38 cellular contexts compared by ENCODE assay signal in genomic region chr6:70304611-70305010, GRCh38. TPM values are rescaled to one million over a fixed set of nuclear protein-coding genes. Genes with fewer than 3 reads are reported as not detected.
"Had no signal": no experiment of that assay in that cellular context is flagged by ENCODE, and none has a peak within 500 bp of the region (broad histone marks: within the 10 kb centered on the region; RNA-seq: fewer than 3 reads in every experiment).

No MANE protein-coding gene starts in this region.

- H3K9me3 ChIP-seq: MG63 had no signal

- H3K27me3 ChIP-seq: MG63 had no signal

- H3K36me3 ChIP-seq: MG63 had no signal

- H3K4me3 Mint-ChIP-seq: activated B cell treated with CpG ODN at 0.5 μM for 24 hours; activated CD4-positive, alpha-beta memory T cell treated with anti-CD3 and anti-CD28 coated beads for 36 hours; activated naive CD4-positive, alpha-beta T cell treated with anti-CD3 and anti-CD28 coated beads, Interleukin-2, amount 10 ng/mL, durations not matched to agents 7 days and 5 days; activated naive CD8-positive, alpha-beta T cell; activated naive CD8-positive, alpha-beta T cell treated with anti-CD3 and anti-CD28 coated beads, Interleukin-2, amount 50 U/mL, for 24 hours; activated T-cell treated with anti-CD3 and anti-CD28 coated beads, Interleukin-2, amount 50 U/mL, for 4 hours; activated T-helper 1 cell treated with anti-CD3 and anti-CD28 coated beads, Interleukin-12 subunit alpha, Interleukin-12 subunit beta, Interleukin-2, Interleukin-4 antibody, amounts not matched to agents 30 ng/mL and 10 ng/mL and 1 ng/mL, durations not matched to agents 14 hours and 24 hours and 36 hours; brain had no signal

- H3K27ac Mint-ChIP-seq: activated B cell treated with CpG ODN at 0.5 μM for 24 hours; activated CD4-positive, alpha-beta memory T cell treated with anti-CD3 and anti-CD28 coated beads for 36 hours; activated naive CD4-positive, alpha-beta T cell treated with anti-CD3 and anti-CD28 coated beads, Interleukin-2, amount 10 ng/mL, durations not matched to agents 7 days and 5 days; activated naive CD8-positive, alpha-beta T cell; activated naive CD8-positive, alpha-beta T cell treated with anti-CD3 and anti-CD28 coated beads, Interleukin-2, amount 50 U/mL, for 24 hours; activated T-helper 1 cell treated with anti-CD3 and anti-CD28 coated beads, Interleukin-12 subunit alpha, Interleukin-12 subunit beta, Interleukin-2, Interleukin-4 antibody, amounts not matched to agents 30 ng/mL and 10 ng/mL and 1 ng/mL, durations not matched to agents 14 hours and 24 hours and 36 hours; brain had no signal

- H3K36me3 Mint-ChIP-seq: activated CD4-positive, alpha-beta memory T cell treated with anti-CD3 and anti-CD28 coated beads for 36 hours; activated naive CD4-positive, alpha-beta T cell treated with anti-CD3 and anti-CD28 coated beads, Interleukin-2, amount 10 ng/mL, durations not matched to agents 7 days and 5 days; activated naive CD8-positive, alpha-beta T cell; brain had no signal

- H3K9me3 Mint-ChIP-seq: activated B cell treated with CpG ODN at 0.5 μM for 24 hours; activated CD4-positive, alpha-beta memory T cell treated with anti-CD3 and anti-CD28 coated beads for 36 hours; activated naive CD4-positive, alpha-beta T cell treated with anti-CD3 and anti-CD28 coated beads, Interleukin-2, amount 10 ng/mL, durations not matched to agents 7 days and 5 days; activated naive CD8-positive, alpha-beta T cell treated with anti-CD3 and anti-CD28 coated beads, Interleukin-2, amount 50 U/mL, for 24 hours; activated T-cell treated with anti-CD3 and anti-CD28 coated beads, Interleukin-2, amount 50 U/mL, for 4 hours; activated T-helper 1 cell treated with anti-CD3 and anti-CD28 coated beads, Interleukin-12 subunit alpha, Interleukin-12 subunit beta, Interleukin-2, Interleukin-4 antibody, amounts not matched to agents 30 ng/mL and 10 ng/mL and 1 ng/mL, durations not matched to agents 14 hours and 24 hours and 36 hours had no signal

- H3K4me3 ChIP-seq: MG63, PC-9 had no signal

- DNase-seq: activated B cell treated with CpG ODN at 0.5 μM for 24 hours; activated CD4-positive, alpha-beta memory T cell treated with anti-CD3 and anti-CD28 coated beads for 36 hours; activated CD4-positive, alpha-beta T cell treated with anti-CD3 and anti-CD28 coated beads for 4 hours; activated CD4-positive, alpha-beta T cell treated with anti-CD3 and anti-CD28 coated beads, Interleukin-2, amount 50 U/mL, for 1 hour; activated CD4-positive, CD25-positive, alpha-beta regulatory T cell treated with anti-CD3 and anti-CD28 coated beads, Interleukin-2, amount 50 U/mL, for 72 hours; activated CD8-positive, alpha-beta memory T cell treated with anti-CD3 and anti-CD28 coated beads, Interleukin-2, amount 50 U/mL, for 4 hours; activated gamma-delta T cell treated with Interleukin-2 at 50 U/mL for 16 hours; activated naive CD4-positive, alpha-beta T cell treated with anti-CD3 and anti-CD28 coated beads, Interleukin-2, amount 10 ng/mL, durations not matched to agents 7 days and 5 days; activated naive CD8-positive, alpha-beta T cell treated with anti-CD3 and anti-CD28 coated beads, Interleukin-2, amount 50 U/mL, for 24 hours; activated T-cell treated with anti-CD3 and anti-CD28 coated beads for 4 hours; activated T-cell treated with anti-CD3 and anti-CD28 coated beads, Interleukin-2, amount 50 U/mL, for 4 hours; anterior cingulate cortex; caudate nucleus; Kasumi-1; MG63; NCI-H1048; NCI-H1105 treated with DMSO at 0.1 percent for 48 hours; NCI-H1436; NCI-H1694; NCI-H1930; NCI-H2081 treated with DMSO at 0.1 percent for 48 hours; NCI-H2171; NCI-H510A; NCI-H69; PC-9; SIG-M5; SW 1271; T-helper 1 cell; T-helper 2 cell; T-helper 9 cell had no signal

- H3K4me2 ChIP-seq: PC-9 had no signal

- ATAC-seq: activated naive CD8-positive, alpha-beta T cell treated with anti-CD3 and anti-CD28 coated beads, Interleukin-2, amount 50 U/mL, for 24 hours; activated T-cell treated with anti-CD3 and anti-CD28 coated beads, Interleukin-2, amount 50 U/mL, for 4 hours; Right ventricle myocardium inferior had no signal

- H3K27ac ChIP-seq: PC-9, RWPE1, VCaP had no signal

- H3K4me1 Mint-ChIP-seq: activated B cell treated with CpG ODN at 0.5 μM for 24 hours; activated naive CD4-positive, alpha-beta T cell treated with anti-CD3 and anti-CD28 coated beads, Interleukin-2, amount 10 ng/mL, durations not matched to agents 7 days and 5 days; activated naive CD8-positive, alpha-beta T cell treated with anti-CD3 and anti-CD28 coated beads, Interleukin-2, amount 50 U/mL, for 24 hours had no signal

- H2AFZ ChIP-seq: PC-9 had no signal

RNA-seq across cellular contexts. Expression of gene COL9A1, which starts 1.7 kb away (rescaled TPM):
- total RNA-seq: activated B cell treated with CpG ODN at 0.5 μM for 24 hours; activated CD4-positive, alpha-beta memory T cell treated with anti-CD3 and anti-CD28 coated beads for 36 hours; activated T-cell treated with anti-CD3 and anti-CD28 coated beads, Interleukin-2, amount 50 U/mL, for 4 hours; activated T-helper 1 cell treated with anti-CD3 and anti-CD28 coated beads, Interleukin-12 subunit alpha, Interleukin-12 subunit beta, Interleukin-2, Interleukin-4 antibody, amounts not matched to agents 30 ng/mL and 10 ng/mL and 1 ng/mL, durations not matched to agents 14 hours and 24 hours and 36 hours; bronchial epithelial cell; OCI-LY7; PC-9 had no signal
